In the genomic region with DNA sequence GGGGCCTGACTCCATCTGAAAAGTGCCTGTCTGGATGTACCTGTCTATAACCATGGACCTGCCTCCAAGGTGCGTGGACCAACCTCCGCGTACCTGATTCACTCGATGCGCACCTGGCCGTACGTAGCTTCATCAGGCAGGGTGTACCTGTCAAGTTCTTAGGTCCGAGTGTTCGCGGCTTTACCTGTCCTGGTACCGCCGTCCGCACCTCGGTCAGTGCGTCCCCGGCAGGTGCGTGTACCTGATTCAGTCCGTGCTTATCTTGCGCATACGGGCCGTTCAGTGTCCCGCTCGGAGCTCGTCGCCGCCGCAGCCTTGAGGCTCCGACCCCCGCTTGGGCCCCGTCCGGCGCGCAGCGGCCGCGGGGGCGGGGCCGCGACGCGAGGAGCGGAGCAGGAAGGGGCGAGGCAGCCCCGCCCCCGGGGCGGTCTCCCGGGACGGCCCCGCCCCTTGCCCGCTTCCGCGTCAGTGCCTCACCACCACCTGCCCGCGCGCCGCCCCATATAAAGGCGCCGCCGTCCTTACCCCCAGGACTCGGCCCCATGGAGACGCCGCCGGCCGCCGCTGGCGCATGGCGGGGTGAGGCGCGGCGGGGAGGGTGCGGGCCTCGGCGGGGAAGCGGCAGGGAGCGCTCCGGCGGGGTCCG, we compare ENCODE assay signal across 1 cellular context.
TF ChIP-seq lines count a peak whose summit lies in the region.

Gene ZC3H12A (plus strand): TSS at position 530 of the 646 bp plus-strand sequence. CDS start 917 bp downstream, outside the sequence.

TF ChIP-seq in K562, 482 proteins besides CTCF, POLR2A, EP300 and RAD21 (continued from another document):
- TF ChIP-seq, protein P1, sequence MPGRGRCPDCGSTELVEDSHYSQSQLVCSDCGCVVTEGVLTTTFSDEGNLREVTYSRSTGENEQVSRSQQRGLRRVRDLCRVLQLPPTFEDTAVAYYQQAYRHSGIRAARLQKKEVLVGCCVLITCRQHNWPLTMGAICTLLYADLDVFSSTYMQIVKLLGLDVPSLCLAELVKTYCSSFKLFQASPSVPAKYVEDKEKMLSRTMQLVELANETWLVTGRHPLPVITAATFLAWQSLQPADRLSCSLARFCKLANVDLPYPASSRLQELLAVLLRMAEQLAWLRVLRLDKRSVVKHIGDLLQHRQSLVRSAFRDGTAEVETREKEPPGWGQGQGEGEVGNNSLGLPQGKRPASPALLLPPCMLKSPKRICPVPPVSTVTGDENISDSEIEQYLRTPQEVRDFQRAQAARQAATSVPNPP (IDR thresholded peaks at IDR 0.05; ENCODE audit: borderline replicate concordance, insufficient read depth, insufficient read length): no peak
- TF ChIP-seq TCF7L2 (IDR thresholded peaks at IDR 0.05; ENCODE audit: low read depth, low read length) (no peak), NONO (IDR thresholded peaks at IDR 0.05; ENCODE audit: low read depth in 2 of 2, low read length in 1 of 2) (peak in 1 of 2 experiments; percentile 99; a peak in 3 of 4 replicates), CREB1 (IDR thresholded peaks at IDR 0.05) (peak; percentile 60), CREB1 (CRISPR knock-in tag; IDR thresholded peaks at IDR 0.05) (no peak; the same call in 1 of the 2 replicates), NEUROD1 (IDR thresholded peaks at IDR 0.05; ENCODE audit: borderline replicate concordance, low read depth, low read length, partially characterized antibody) (peak; percentile 18), BRCA1 (IDR thresholded peaks at IDR 0.05) (no peak), BRCA1 (CRISPR knock-in tag; IDR thresholded peaks at IDR 0.05) (peak; percentile 25; the same call in 1 of the 2 replicates), ZBTB33 (CRISPR knock-in tag; IDR thresholded peaks at IDR 0.05) (no peak), SIN3B (IDR thresholded peaks at IDR 0.05; ENCODE audit: low read depth) (0 out of 2 replicates have a peak, but pooled peaks have one; percentile 40)
- TF ChIP-seq, protein P2, sequence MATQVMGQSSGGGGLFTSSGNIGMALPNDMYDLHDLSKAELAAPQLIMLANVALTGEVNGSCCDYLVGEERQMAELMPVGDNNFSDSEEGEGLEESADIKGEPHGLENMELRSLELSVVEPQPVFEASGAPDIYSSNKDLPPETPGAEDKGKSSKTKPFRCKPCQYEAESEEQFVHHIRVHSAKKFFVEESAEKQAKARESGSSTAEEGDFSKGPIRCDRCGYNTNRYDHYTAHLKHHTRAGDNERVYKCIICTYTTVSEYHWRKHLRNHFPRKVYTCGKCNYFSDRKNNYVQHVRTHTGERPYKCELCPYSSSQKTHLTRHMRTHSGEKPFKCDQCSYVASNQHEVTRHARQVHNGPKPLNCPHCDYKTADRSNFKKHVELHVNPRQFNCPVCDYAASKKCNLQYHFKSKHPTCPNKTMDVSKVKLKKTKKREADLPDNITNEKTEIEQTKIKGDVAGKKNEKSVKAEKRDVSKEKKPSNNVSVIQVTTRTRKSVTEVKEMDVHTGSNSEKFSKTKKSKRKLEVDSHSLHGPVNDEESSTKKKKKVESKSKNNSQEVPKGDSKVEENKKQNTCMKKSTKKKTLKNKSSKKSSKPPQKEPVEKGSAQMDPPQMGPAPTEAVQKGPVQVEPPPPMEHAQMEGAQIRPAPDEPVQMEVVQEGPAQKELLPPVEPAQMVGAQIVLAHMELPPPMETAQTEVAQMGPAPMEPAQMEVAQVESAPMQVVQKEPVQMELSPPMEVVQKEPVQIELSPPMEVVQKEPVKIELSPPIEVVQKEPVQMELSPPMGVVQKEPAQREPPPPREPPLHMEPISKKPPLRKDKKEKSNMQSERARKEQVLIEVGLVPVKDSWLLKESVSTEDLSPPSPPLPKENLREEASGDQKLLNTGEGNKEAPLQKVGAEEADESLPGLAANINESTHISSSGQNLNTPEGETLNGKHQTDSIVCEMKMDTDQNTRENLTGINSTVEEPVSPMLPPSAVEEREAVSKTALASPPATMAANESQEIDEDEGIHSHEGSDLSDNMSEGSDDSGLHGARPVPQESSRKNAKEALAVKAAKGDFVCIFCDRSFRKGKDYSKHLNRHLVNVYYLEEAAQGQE (CRISPR knock-in tag; IDR thresholded peaks at IDR 0.05; ENCODE audit: low read depth): 0 out of 2 replicates have a peak, but pooled peaks have one; percentile 38
- TF ChIP-seq, protein P3, sequence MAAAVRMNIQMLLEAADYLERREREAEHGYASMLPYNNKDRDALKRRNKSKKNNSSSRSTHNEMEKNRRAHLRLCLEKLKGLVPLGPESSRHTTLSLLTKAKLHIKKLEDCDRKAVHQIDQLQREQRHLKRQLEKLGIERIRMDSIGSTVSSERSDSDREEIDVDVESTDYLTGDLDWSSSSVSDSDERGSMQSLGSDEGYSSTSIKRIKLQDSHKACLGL (CRISPR knock-in tag; IDR thresholded peaks at IDR 0.05; ENCODE audit: borderline replicate concordance, poor library complexity, severe bottlenecking): no peak
